Comparison of ENCODE assay signal across 7 cellular contexts in the genomic region with DNA sequence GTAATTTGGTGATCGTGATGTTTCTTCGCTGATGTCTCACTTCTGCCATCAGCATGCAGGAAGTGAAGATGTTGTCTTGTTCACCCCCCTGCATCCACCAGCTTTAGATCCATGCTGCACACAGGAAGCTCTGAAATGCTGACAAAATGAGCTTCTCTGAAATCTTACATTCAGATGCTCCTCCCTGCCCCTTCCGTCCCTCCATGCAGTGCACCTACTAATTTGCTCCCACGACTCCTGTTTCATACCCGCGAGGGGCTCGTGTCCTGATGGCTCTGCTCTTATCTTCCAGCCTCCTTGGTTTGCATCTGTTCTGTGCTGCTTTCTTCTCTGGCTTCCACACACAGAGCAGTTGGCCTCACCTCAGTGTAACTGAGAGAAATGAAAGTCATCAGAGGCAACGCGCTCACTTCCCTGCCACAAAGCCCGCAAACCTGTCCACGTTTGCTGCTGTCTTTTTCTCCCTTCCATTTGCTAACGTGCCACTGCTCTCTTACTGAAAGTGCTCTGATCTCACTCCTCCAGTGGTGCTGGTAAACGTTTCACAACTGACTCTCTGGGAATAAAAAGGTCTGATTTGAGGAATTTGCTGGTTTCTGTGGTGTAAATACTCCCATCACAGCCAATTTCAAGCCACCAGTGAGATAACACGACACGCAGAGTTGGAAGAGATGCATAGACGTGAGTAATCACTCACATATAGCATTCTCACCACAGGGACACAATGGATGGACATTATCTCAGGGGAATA. TPM values are rescaled to one million over a fixed set of nuclear protein-coding genes. Genes with fewer than 3 reads are reported as not detected.
A peak's percentile ranks its signal among the peaks of the same experiment; 100 is the strongest.
DNase-seq lines count a peak whose midpoint lies in the region; ATAC-seq lines count a peak whose summit lies in the region.

No MANE protein-coding gene starts in this region.

- H3K4me1 Mint-ChIP-seq in activated CD8-positive, alpha-beta memory T cell treated with anti-CD3 and anti-CD28 coated beads, Interleukin-2, amount 10 ng/mL, durations not matched to agents 7 days and 5 days: peaks cover 60% of the 10 kb centered on the region
- H3K4me1 Mint-ChIP-seq in stimulated activated naive CD8-positive, alpha-beta T cell treated with anti-CD3 and anti-CD28 coated beads, Interleukin-15, Interleukin-2, amounts not matched to agents 100 ng/mL and 50 ng/mL, for 24 hours (ENCODE audit: low read depth): peaks cover 69% of the 10 kb centered on the region

- ATAC-seq in activated CD8-positive, alpha-beta memory T cell treated with anti-CD3 and anti-CD28 coated beads, Interleukin-2, amount 10 ng/mL, durations not matched to agents 7 days and 5 days: peak; percentile 70

- CTCF ChIA-PET in activated CD8-positive, alpha-beta memory T cell treated with anti-CD3 and anti-CD28 coated beads, Interleukin-2, amount 10 ng/mL, durations not matched to agents 7 days and 5 days (lab: Charles Lee): interaction anchor here (0.8 to 2.8 kb wide), 19 partner anchors 8 to 294 kb away, joined by 3 to 24 read pairs (median 5); a partner anchor contains a TSS

- DNase-seq in KBM-7 (peak; percentile 51), germinal center (ENCODE audit: low spot score) (peak; percentile 58), NCI-H1436 (lab: John Stamatoyannopoulos, UW) (no peak), ACHN (no peak), SHP77 (lab: John Stamatoyannopoulos, UW) (no peak)
- peak; percentile 83 for DNase-seq in activated CD8-positive, alpha-beta memory T cell treated with anti-CD3 and anti-CD28 coated beads, Interleukin-2, amount 10 ng/mL, durations not matched to agents 7 days and 5 days

- H3K36me3 Mint-ChIP-seq in activated CD8-positive, alpha-beta memory T cell treated with anti-CD3 and anti-CD28 coated beads, Interleukin-2, amount 10 ng/mL, durations not matched to agents 7 days and 5 days: peaks cover 2% of the 10 kb centered on the region
- H3K36me3 Mint-ChIP-seq in stimulated activated naive CD8-positive, alpha-beta T cell treated with anti-CD3 and anti-CD28 coated beads, Interleukin-15, Interleukin-2, amounts not matched to agents 100 ng/mL and 50 ng/mL, for 24 hours (ENCODE audit: low read depth): no peaks in the 10 kb centered on the region

- H3K9me3 Mint-ChIP-seq in activated CD8-positive, alpha-beta memory T cell treated with anti-CD3 and anti-CD28 coated beads, Interleukin-2, amount 10 ng/mL, durations not matched to agents 7 days and 5 days (ENCODE audit: low read depth): no peaks in the 10 kb centered on the region
- H3K9me3 Mint-ChIP-seq in stimulated activated naive CD8-positive, alpha-beta T cell treated with anti-CD3 and anti-CD28 coated beads, Interleukin-15, Interleukin-2, amounts not matched to agents 100 ng/mL and 50 ng/mL, for 24 hours: no peaks in the 10 kb centered on the region

- H3K4me3 Mint-ChIP-seq in activated CD8-positive, alpha-beta memory T cell treated with anti-CD3 and anti-CD28 coated beads, Interleukin-2, amount 10 ng/mL, durations not matched to agents 7 days and 5 days: peak overlapping the region; percentile 86
- peak overlapping the region; percentile 84 for H3K4me3 Mint-ChIP-seq in stimulated activated naive CD8-positive, alpha-beta T cell treated with anti-CD3 and anti-CD28 coated beads, Interleukin-15, Interleukin-2, amounts not matched to agents 100 ng/mL and 50 ng/mL, for 24 hours

- H3K27ac Mint-ChIP-seq in activated CD8-positive, alpha-beta memory T cell treated with anti-CD3 and anti-CD28 coated beads, Interleukin-2, amount 10 ng/mL, durations not matched to agents 7 days and 5 days: peak overlapping the region; percentile 95
- H3K27ac Mint-ChIP-seq in stimulated activated naive CD8-positive, alpha-beta T cell treated with anti-CD3 and anti-CD28 coated beads, Interleukin-15, Interleukin-2, amounts not matched to agents 100 ng/mL and 50 ng/mL, for 24 hours: peak overlapping the region; percentile 95

- in situ Hi-C loops in KBM-7 (cut with MboI; ENCODE audit: low pct_unique_long_range_greater_than_20kb, low sequenced_read_pairs) (no loop called here), ACHN (cut with HindIII; ENCODE audit: low pct_ligation_motif_present, low pct_unique_long_range_greater_than_20kb, low sequenced_read_pairs) (no loop called here)

- H3K27me3 Mint-ChIP-seq in activated CD8-positive, alpha-beta memory T cell treated with anti-CD3 and anti-CD28 coated beads, Interleukin-2, amount 10 ng/mL, durations not matched to agents 7 days and 5 days: no peaks in the 10 kb centered on the region
- no peaks in the 10 kb centered on the region for H3K27me3 Mint-ChIP-seq in stimulated activated naive CD8-positive, alpha-beta T cell treated with anti-CD3 and anti-CD28 coated beads, Interleukin-15, Interleukin-2, amounts not matched to agents 100 ng/mL and 50 ng/mL, for 24 hours

RNA-seq across cellular contexts. Expression of a gene that starts 41.0 kb away (rescaled TPM):
- total RNA-seq in activated CD8-positive, alpha-beta memory T cell treated with anti-CD3 and anti-CD28 coated beads, Interleukin-2, amount 10 ng/mL, durations not matched to agents 7 days and 5 days: 10 to 100 TPM; 57.4 to 72.0 TPM

Comparison
In these comparisons a context has a peak if more than half of its experiments do, and no peak if none do; other contexts are left out.
1. DNase-seq: peak in KBM-7 (single experiment), activated CD8-positive, alpha-beta memory T cell treated with anti-CD3 and anti-CD28 coated beads, Interleukin-2, amount 10 ng/mL, durations not matched to agents 7 days and 5 days (single experiment) and germinal center (single experiment); none in NCI-H1436 (single experiment), ACHN (single experiment) and SHP77 (0 of 2).